Comparison of ENCODE assay signal across 20 cellular contexts in the genomic region with DNA sequence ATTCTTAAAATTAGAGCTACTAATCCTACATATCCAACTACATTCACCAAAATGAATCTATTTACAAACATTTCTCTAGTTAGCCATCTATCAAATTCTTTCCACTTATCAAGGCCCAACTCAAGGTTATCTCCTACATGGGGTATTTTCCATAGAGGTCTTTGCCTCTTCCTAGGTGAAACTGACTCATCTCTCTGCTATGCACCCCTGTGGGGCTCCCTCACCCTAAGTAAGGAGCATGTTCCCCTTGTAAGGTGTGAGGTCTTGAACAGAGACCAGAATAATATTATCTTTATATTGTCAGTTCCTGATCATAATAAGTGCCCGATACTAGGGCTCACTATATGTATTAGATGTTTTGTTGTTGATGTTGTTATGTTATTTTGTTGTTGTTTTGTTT.
"Had no signal": no experiment of that assay in that cellular context is flagged by ENCODE, and none has a peak within 500 bp of the region (broad histone marks: within the 10 kb centered on the region; RNA-seq: fewer than 3 reads in every experiment).

No MANE protein-coding gene starts in this region.

- H3K27me3 ChIP-seq: esophagus squamous epithelium, gastroesophageal sphincter, hepatocyte, right lobe of liver, stomach had no signal

- H2AFZ ChIP-seq: hepatocyte had no signal

- DNase-seq: effector memory CD8-positive, alpha-beta T cell; esophagus squamous epithelium; foreskin fibroblast; islet precursor cell; mammary epithelial cell; midbrain; naive B cell; psoas muscle; retina; right lobe of liver; stimulated activated CD4-positive, alpha-beta T cell treated with anti-CD3 and anti-CD28 coated beads, Interleukin-4, amount 100 ng/mL, for 24 hours; stomach; substantia nigra; trophoblast cell had no signal

- H3K4me1 ChIP-seq: esophagus squamous epithelium, gastroesophageal sphincter, psoas muscle, stomach had no signal

- H3K27ac Mint-ChIP-seq: dendritic cell treated with granulocyte-macrophage colony-stimulating factor and Interleukin-4, amounts not matched to agents 40 ng/mL and 50 ng/mL, for 4 days; effector memory CD8-positive, alpha-beta T cell; naive B cell; stimulated activated memory B cell treated with anti-CD40 and anti-IgM and Interleukin-4, amounts not matched to agents 10 μg/mL and 1 μg/mL and 100 μg/mL, for 72 hours had no signal

- ATAC-seq: effector memory CD8-positive, alpha-beta T cell; gastroesophageal sphincter; left lobe of liver; psoas muscle; right lobe of liver; stimulated activated memory B cell treated with anti-CD40 and anti-IgM and Interleukin-4, amounts not matched to agents 10 μg/mL and 1 μg/mL and 100 μg/mL, for 72 hours had no signal

- H3K36me3 ChIP-seq: esophagus squamous epithelium, gastroesophageal sphincter, right lobe of liver, stomach had no signal

- H3K9me3 ChIP-seq: esophagus squamous epithelium, gastroesophageal sphincter, psoas muscle, right lobe of liver, stomach had no signal

- H3K4me2 ChIP-seq: hepatocyte had no signal

- H3K4me3 ChIP-seq: esophagus squamous epithelium, gastroesophageal sphincter, hepatocyte, psoas muscle, right lobe of liver, stomach had no signal

- H3K9me3 Mint-ChIP-seq: dendritic cell treated with granulocyte-macrophage colony-stimulating factor and Interleukin-4, amounts not matched to agents 40 ng/mL and 50 ng/mL, for 4 days; effector memory CD8-positive, alpha-beta T cell had no signal

- H3K27me3 Mint-ChIP-seq: dendritic cell treated with granulocyte-macrophage colony-stimulating factor and Interleukin-4, amounts not matched to agents 40 ng/mL and 50 ng/mL, for 4 days had no signal

- H3K4me3 Mint-ChIP-seq: dendritic cell treated with granulocyte-macrophage colony-stimulating factor and Interleukin-4, amounts not matched to agents 40 ng/mL and 50 ng/mL, for 4 days; effector memory CD8-positive, alpha-beta T cell; naive B cell; nephron; stimulated activated memory B cell treated with anti-CD40 and anti-IgM and Interleukin-4, amounts not matched to agents 10 μg/mL and 1 μg/mL and 100 μg/mL, for 72 hours had no signal

- H3K27ac ChIP-seq: esophagus squamous epithelium, gastroesophageal sphincter, hepatocyte, psoas muscle, right lobe of liver, stomach had no signal

- H3K79me2 ChIP-seq: hepatocyte had no signal
